In genomic region chr2:65434592-65435241, GRCh38 we compare ENCODE assay signal across 10 cellular contexts. TPM values are rescaled to one million over a fixed set of nuclear protein-coding genes. Genes with fewer than 3 reads are reported as not detected.
DNase-seq lines count a peak whose midpoint lies in the region; ATAC-seq and TF ChIP-seq lines count a peak whose summit lies in the region.
"Had no signal": no experiment of that assay in that cellular context is flagged by ENCODE, and none has a peak within 500 bp of the region (broad histone marks: within the 10 kb centered on the region; RNA-seq: fewer than 3 reads in every experiment).

No MANE protein-coding gene starts in this region.

- peak; percentile 59 for DNase-seq in DMS53 (lab: John Stamatoyannopoulos, UW)
- no peak for DNase-seq in DMS53 treated with DMSO at 0.1 percent for 48 hours (lab: John Stamatoyannopoulos, UW; ENCODE audit: unreplicated experiment)
- no peak for DNase-seq in MM.1S
- DNase-seq in endodermal cell, result peak; percentile 67
- no peak for DNase-seq in psoas muscle
- no peak for DNase-seq in stimulated activated CD4-positive, alpha-beta T cell treated with anti-CD3 and anti-CD28 coated beads, Interleukin-4, amount 100 ng/mL, for 1 hour
- DNase-seq in iPS-NIHi11 (ENCODE audit: low spot score), result no peak
- DNase-seq in NK-92 (lab: John Stamatoyannopoulos, UW; ENCODE audit: unreplicated experiment), result no peak
- DNase-seq: activated T-cell treated with anti-CD3 and anti-CD28 coated beads for 4 hours; effector CD4-positive, alpha-beta T cell had no signal

- no peaks in the 10 kb centered on the region for H4K20me1 ChIP-seq in MM.1S (ENCODE audit: insufficient read depth, low read length)

- no peaks in the 10 kb centered on the region for H3K9me3 ChIP-seq in MM.1S (replicated peaks; ENCODE audit: insufficient read depth, low read length)
- no peaks in the 10 kb centered on the region for H3K9me3 ChIP-seq in endodermal cell (ENCODE audit: control insufficient read depth, low read length)
- no peaks in the 10 kb centered on the region for H3K9me3 ChIP-seq in psoas muscle

- intact Hi-C loops in psoas muscle (cut with DNase I), result loop anchor here (2.0 to 10.0 kb wide), 4 partner anchors 118 to 370 kb away; no protein-coding TSS in a partner anchor

- H3K9ac ChIP-seq in MM.1S (ENCODE audit: low read length) (no peak overlapping the region), endodermal cell (ENCODE audit: extremely low read depth, low read length, poor library complexity, severe bottlenecking) (no peak overlapping the region)

- H3K27me3 ChIP-seq in MM.1S (replicated peaks; ENCODE audit: insufficient read depth, low read length) (peaks cover 13% of the 10 kb centered on the region; the same call in 1 of the 2 replicates), endodermal cell (ENCODE audit: control insufficient read depth, insufficient read depth, low read length, poor library complexity, severe bottlenecking) (no peaks in the 10 kb centered on the region), psoas muscle (ENCODE audit: insufficient read depth in 3 of 3, low read length in 2 of 3) (peaks cover 0 to 7% (median 0%) of the 10 kb centered on the region in 3 donors)

- H3K27ac ChIP-seq in MM.1S (ENCODE audit: low read length) (no peak overlapping the region), endodermal cell (ENCODE audit: low read depth, low read length) (no peak overlapping the region), psoas muscle (no peak overlapping the region)

- peaks cover 25% of the 10 kb centered on the region for H3K4me1 ChIP-seq in MM.1S (ENCODE audit: low read length)
- H3K4me1 ChIP-seq in endodermal cell (ENCODE audit: control insufficient read depth, insufficient read depth, low read length), result peaks cover 12% of the 10 kb centered on the region
- H3K4me1 ChIP-seq in psoas muscle, result peaks cover 19% of the 10 kb centered on the region

- no peak for TF ChIP-seq CTCF in MM.1S (IDR thresholded peaks at IDR 0.05; ENCODE audit: low read length)
- no peak for TF ChIP-seq CTCF in endodermal cell (conservative IDR thresholded peaks at IDR 0.05)
- TF ChIP-seq CTCF in psoas muscle (IDR thresholded peaks at IDR 0.05), result no peak

- no peaks in the 10 kb centered on the region for H3K9me3 Mint-ChIP-seq in endodermal cell

- peak overlapping the region; percentile 65 for H3K4me2 ChIP-seq in MM.1S (ENCODE audit: low read depth, low read length)

- H3F3A ChIP-seq in MM.1S (ENCODE audit: insufficient read depth, low read length), result peaks cover 26% of the 10 kb centered on the region

- peaks cover 43% of the 10 kb centered on the region for H3K4me1 Mint-ChIP-seq in endodermal cell

- H3K27ac Mint-ChIP-seq in endodermal cell, result peak overlapping the region; percentile 86

- no peaks in the 10 kb centered on the region for H3K36me3 ChIP-seq in MM.1S (replicated peaks; ENCODE audit: insufficient read depth, low read length)
- H3K36me3 ChIP-seq in endodermal cell (ENCODE audit: control insufficient read depth, insufficient read depth, low read length), result peaks cover 4% of the 10 kb centered on the region
- no peaks in the 10 kb centered on the region for H3K36me3 ChIP-seq in psoas muscle (ENCODE audit: insufficient read depth in 1 of 2, low read depth in 1 of 2)

- peak overlapping the region; percentile 56; the same call in 1 of the 2 replicates for H2AFZ ChIP-seq in MM.1S (ENCODE audit: low read length)

- peak overlapping the region; percentile 77 for H3K4me3 Mint-ChIP-seq in endodermal cell

- peaks cover 29% of the 10 kb centered on the region for H3K79me2 ChIP-seq in MM.1S (ENCODE audit: low read length)

- peaks cover 2% of the 10 kb centered on the region for H3K36me3 Mint-ChIP-seq in endodermal cell (ENCODE audit: low read depth)

- 48 to 53% methylated on average over 3 of the region's 3 CpGs for WGBS in endodermal cell (ENCODE audit: insufficient coverage in 1 of 2, insufficient read length in 1 of 2), 2 experiments
- 67 to 72% (median 68%) methylated on average over 3 of the region's 3 CpGs for WGBS in psoas muscle, 3 donors

- H3K9me2 ChIP-seq in MM.1S (replicated peaks; ENCODE audit: insufficient read depth, low read length), result no peaks in the 10 kb centered on the region

- H3K4me3 ChIP-seq in MM.1S (ENCODE audit: low read length) (no peak overlapping the region), endodermal cell (ENCODE audit: low read length) (peak overlapping the region; percentile 87), psoas muscle (peak overlapping the region; percentile 74)

- no peak for ATAC-seq in psoas muscle

- peaks cover 6% of the 10 kb centered on the region for H3K27me3 Mint-ChIP-seq in endodermal cell (ENCODE audit: insufficient read depth)

RNA-seq across cellular contexts. Expression of gene SPRED2, which starts 2.3 kb away (rescaled TPM):
- total RNA-seq in endodermal cell (10 to 100 TPM; 60.3 to 70.1 TPM), psoas muscle (10 to 100 TPM in 1 of 4 donors, 1 to 10 TPM in 3; 8.5 to 16.9 (median 9.2) TPM)
- polyA plus RNA-seq in endodermal cell (2013, experiment 1 of 2), result 29.4 TPM
- polyA plus RNA-seq in endodermal cell (2013, experiment 2 of 2), result 27.9 TPM
- polyA plus RNA-seq in psoas muscle, result 1 to 10 TPM; 3.8 to 7.9 (median 4.1) TPM

Comparison
In these comparisons a context has a peak if more than half of its experiments do, and no peak if none do; other contexts are left out.
1. DNase-seq: peak in DMS53 (single experiment) and endodermal cell (single experiment); none in DMS53 treated with DMSO at 0.1 percent for 48 hours (single experiment), MM.1S (single experiment), psoas muscle (0 of 2), stimulated activated CD4-positive, alpha-beta T cell treated with anti-CD3 and anti-CD28 coated beads, Interleukin-4, amount 100 ng/mL, for 1 hour (single experiment), iPS-NIHi11 (single experiment) and NK-92 (single experiment).